In genomic region chr13:99953138-99953755, GRCh38 we compare ENCODE assay signal across 1 cellular context.
TF ChIP-seq lines count a peak whose summit lies in the region.

No MANE protein-coding gene starts in this region.

TF ChIP-seq in H1, 55 proteins besides CTCF, POLR2A, EP300 and RAD21 (continued from another document):
- TF ChIP-seq MAX (IDR thresholded peaks at IDR 0.05) = no peak
- TF ChIP-seq SP4 (IDR thresholded peaks at IDR 0.05; ENCODE audit: low read length) = no peak
- no peak for TF ChIP-seq KDM4A (IDR thresholded peaks at IDR 0.05; ENCODE audit: low read depth, low read length, severe bottlenecking)
- TF ChIP-seq MAFK (IDR thresholded peaks at IDR 0.05; ENCODE audit: low read depth, low read length) = no peak
- no peak for TF ChIP-seq POLR2AphosphoS5 (IDR thresholded peaks at IDR 0.05; ENCODE audit: low read depth, low read length)
- TF ChIP-seq BACH1 (IDR thresholded peaks at IDR 0.05; ENCODE audit: low read length) = no peak
- TF ChIP-seq YY1 (IDR thresholded peaks at IDR 0.05; ENCODE audit: low read depth, low read length) = no peak
- TF ChIP-seq TAF1 (IDR thresholded peaks at IDR 0.05; ENCODE audit: low read depth, low read length) = no peak
- TF ChIP-seq BRCA1 (IDR thresholded peaks at IDR 0.05; ENCODE audit: low read depth, low read length) = no peak
- no peak for TF ChIP-seq RNF2 (IDR thresholded peaks at IDR 0.05; ENCODE audit: borderline replicate concordance, low read depth, low read length, missing control alignments, poor library complexity, severe bottlenecking)
- TF ChIP-seq HDAC6 (IDR thresholded peaks at IDR 0.05; ENCODE audit: low read depth, low read length) = no peak
- TF ChIP-seq SRF (IDR thresholded peaks at IDR 0.05; ENCODE audit: low read depth, low read length) = no peak
